Comparison of ENCODE assay signal across 29 cellular contexts in the genomic region with DNA sequence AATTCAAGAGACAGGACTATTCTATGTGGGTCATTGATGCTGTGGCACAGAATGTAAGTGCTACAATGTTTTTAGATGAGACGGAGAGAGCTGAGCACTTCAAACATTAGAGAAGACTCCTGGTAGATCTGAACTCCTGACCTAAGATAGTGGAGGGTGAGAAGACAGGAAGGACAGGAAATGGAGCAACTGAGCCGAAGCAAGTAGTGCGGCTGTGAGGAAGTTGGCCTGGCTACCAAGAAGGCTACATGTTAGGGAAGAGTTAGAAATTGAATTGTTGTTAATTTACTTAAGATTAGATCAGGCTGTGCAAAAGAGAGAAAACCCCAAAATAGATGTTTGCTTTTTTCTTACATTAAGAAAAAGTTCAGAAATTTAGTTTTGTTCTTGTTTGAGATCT. TPM values are rescaled to one million over a fixed set of nuclear protein-coding genes. Genes with fewer than 3 reads are reported as not detected.
"Had no signal": no experiment of that assay in that cellular context is flagged by ENCODE, and none has a peak within 500 bp of the region (broad histone marks: within the 10 kb centered on the region; RNA-seq: fewer than 3 reads in every experiment).

No MANE protein-coding gene starts in this region.

- H3K4me1 Mint-ChIP-seq: activated CD4-positive, alpha-beta T cell treated with anti-CD3 and anti-CD28 coated beads, Interleukin-2, amount 10 ng/mL, durations not matched to agents 7 days and 5 days; activated T-helper 17 cell treated with anti-CD3 and anti-CD28 coated beads, Interleukin-2, amount 50 U/mL, for 72 hours; central memory CD8-positive, alpha-beta T cell; T-cell had no signal

- H3K36me3 Mint-ChIP-seq: activated CD4-positive, alpha-beta memory T cell treated with anti-CD3 and anti-CD28 coated beads for 36 hours; activated naive CD8-positive, alpha-beta T cell; brain; T-cell had no signal

- ATAC-seq: activated T-cell treated with anti-CD3 and anti-CD28 coated beads, Interleukin-2, amount 50 U/mL, for 4 hours; activated T-helper 17 cell treated with anti-CD3 and anti-CD28 coated beads, Interleukin-2, amount 50 U/mL, for 72 hours; SK-N-SH treated with all-trans-retinoic acid at 6 μM for 48 hours; T-cell had no signal

- H3K9me3 Mint-ChIP-seq: activated CD4-positive, alpha-beta memory T cell treated with anti-CD3 and anti-CD28 coated beads for 36 hours; activated CD4-positive, alpha-beta T cell treated with anti-CD3 and anti-CD28 coated beads, Interleukin-2, amount 10 ng/mL, durations not matched to agents 7 days and 5 days; activated T-cell treated with anti-CD3 and anti-CD28 coated beads, Interleukin-2, amount 50 U/mL, for 4 hours; activated T-helper 17 cell treated with anti-CD3 and anti-CD28 coated beads, Interleukin-2, amount 50 U/mL, for 72 hours had no signal

- H3K27ac Mint-ChIP-seq: activated CD4-positive, alpha-beta memory T cell treated with anti-CD3 and anti-CD28 coated beads for 36 hours; activated CD4-positive, alpha-beta T cell treated with anti-CD3 and anti-CD28 coated beads, Interleukin-2, amount 10 ng/mL, durations not matched to agents 7 days and 5 days; activated naive CD4-positive, alpha-beta T cell treated with anti-CD3 and anti-CD28 coated beads for 36 hours; activated naive CD8-positive, alpha-beta T cell; activated T-helper 17 cell treated with anti-CD3 and anti-CD28 coated beads, Interleukin-2, amount 50 U/mL, for 72 hours; T-cell had no signal

- DNase-seq: activated CD4-positive, alpha-beta memory T cell treated with anti-CD3 and anti-CD28 coated beads for 36 hours; activated CD4-positive, alpha-beta T cell treated with anti-CD3 and anti-CD28 coated beads, Interleukin-2, amount 10 ng/mL, durations not matched to agents 7 days and 5 days; activated CD4-positive, CD25-positive, alpha-beta regulatory T cell; activated CD8-positive, alpha-beta memory T cell treated with anti-CD3 and anti-CD28 coated beads for 24 hours; activated gamma-delta T cell; activated naive CD4-positive, alpha-beta T cell treated with anti-CD3 and anti-CD28 coated beads for 36 hours; activated T-cell treated with anti-CD3 and anti-CD28 coated beads, Interleukin-2, amount 50 U/mL, for 4 hours; amygdala; IMR-90; KG1; NCI-H1105 treated with DMSO at 0.1 percent for 48 hours; NCI-H1436 treated with DMSO at 0.1 percent for 48 hours; NCI-H187; NCI-H2081; NCI-H446; NCI-H524; Peyer's patch; SHP77; T-cell; T-helper 2 cell; T1000 had no signal

- H3K4me3 Mint-ChIP-seq: activated CD4-positive, alpha-beta memory T cell treated with anti-CD3 and anti-CD28 coated beads for 36 hours; activated CD4-positive, alpha-beta T cell treated with anti-CD3 and anti-CD28 coated beads, Interleukin-2, amount 10 ng/mL, durations not matched to agents 7 days and 5 days; activated naive CD4-positive, alpha-beta T cell treated with anti-CD3 and anti-CD28 coated beads for 36 hours; activated naive CD8-positive, alpha-beta T cell; activated T-cell treated with anti-CD3 and anti-CD28 coated beads, Interleukin-2, amount 50 U/mL, for 4 hours; activated T-helper 17 cell treated with anti-CD3 and anti-CD28 coated beads, Interleukin-2, amount 50 U/mL, for 72 hours; brain; central memory CD8-positive, alpha-beta T cell; T-cell had no signal

- H3K27me3 Mint-ChIP-seq: activated CD4-positive, alpha-beta memory T cell treated with anti-CD3 and anti-CD28 coated beads for 36 hours; central memory CD8-positive, alpha-beta T cell; T-cell had no signal

RNA-seq across cellular contexts. Expression of gene MLIP, which starts 14.4 kb away (rescaled TPM):
- total RNA-seq: activated CD4-positive, alpha-beta memory T cell treated with anti-CD3 and anti-CD28 coated beads for 36 hours; activated CD4-positive, alpha-beta T cell treated with anti-CD3 and anti-CD28 coated beads, Interleukin-2, amount 10 ng/mL, durations not matched to agents 7 days and 5 days; activated naive CD4-positive, alpha-beta T cell treated with anti-CD3 and anti-CD28 coated beads for 36 hours; activated T-cell treated with anti-CD3 and anti-CD28 coated beads, Interleukin-2, amount 50 U/mL, for 4 hours; activated T-helper 17 cell treated with anti-CD3 and anti-CD28 coated beads, Interleukin-2, amount 50 U/mL, for 72 hours; astrocyte; IMR-90; MCF 10A; SJSA1; T-cell had no signal
